ENCODE assay signal across 8 cellular contexts in genomic region chr21:45292399-45293213, GRCh38. TPM values are rescaled to one million over a fixed set of nuclear protein-coding genes. Genes with fewer than 3 reads are reported as not detected.
DNase-seq lines count a peak whose midpoint lies in the region; ATAC-seq and TF ChIP-seq lines count a peak whose summit lies in the region.

No MANE protein-coding gene starts in this region.

- no peaks in the 10 kb centered on the region for H3K27me3 Mint-ChIP-seq in CD8-positive, alpha-beta T cell (ENCODE audit: low read depth)
- peaks cover 4% of the 10 kb centered on the region for H3K27me3 Mint-ChIP-seq in activated CD8-positive, alpha-beta memory T cell treated with anti-CD3 and anti-CD28 coated beads, Interleukin-2, amount 10 ng/mL, durations not matched to agents 7 days and 5 days

- peak overlapping the region; percentile 25 for H3K4me3 ChIP-seq in CD8-positive, alpha-beta T cell (ENCODE audit: low read depth, low read length)
- H3K4me3 ChIP-seq in NT2/D1 (ENCODE audit: insufficient read length, low read depth), result no peak overlapping the region
- peak overlapping the region; percentile 32 for H3K4me3 ChIP-seq in effector memory CD4-positive, alpha-beta T cell (ENCODE audit: insufficient read depth, low read depth, low read length, poor library complexity, severe bottlenecking)
- H3K4me3 ChIP-seq in mesodermal cell (ENCODE audit: extremely low read depth, insufficient read depth, low read length, poor library complexity, severe bottlenecking), result no peak overlapping the region

- peak; percentile 93 for TF ChIP-seq CTCF in CD8-positive, alpha-beta T cell (IDR thresholded peaks at IDR 0.05)

- H3K27me3 ChIP-seq in CD8-positive, alpha-beta T cell (ENCODE audit: insufficient read depth, low read length), result no peaks in the 10 kb centered on the region
- no peaks in the 10 kb centered on the region for H3K27me3 ChIP-seq in NT2/D1 (ENCODE audit: insufficient read depth, insufficient read length)
- H3K27me3 ChIP-seq in effector memory CD4-positive, alpha-beta T cell (replicated peaks; ENCODE audit: control insufficient read depth, insufficient read depth, low read length, poor library complexity, severe bottlenecking), result no peaks in the 10 kb centered on the region

- peak overlapping the region; percentile 32 for H3K4me3 Mint-ChIP-seq in CD8-positive, alpha-beta T cell
- no peak overlapping the region for H3K4me3 Mint-ChIP-seq in activated CD8-positive, alpha-beta memory T cell treated with anti-CD3 and anti-CD28 coated beads, Interleukin-2, amount 10 ng/mL, durations not matched to agents 7 days and 5 days

- WGBS in mesodermal cell (ENCODE audit: insufficient coverage in 2 of 2), 2 experiments, result 26 to 34% methylated on average over 20 to 22 of the region's 24 CpGs

- H3K36me3 ChIP-seq in CD8-positive, alpha-beta T cell (ENCODE audit: insufficient read depth, low read length), result no peaks in the 10 kb centered on the region
- H3K36me3 ChIP-seq in NT2/D1 (ENCODE audit: insufficient read depth, insufficient read length, low read length) (peaks cover 60% of the 10 kb centered on the region), mesodermal cell (ENCODE audit: control insufficient read depth, insufficient read depth, low read length) (peaks cover 19% of the 10 kb centered on the region)
- no peaks in the 10 kb centered on the region for H3K36me3 ChIP-seq in effector memory CD4-positive, alpha-beta T cell (ENCODE audit: control insufficient read depth, insufficient read depth, low read length)

- H3K9ac ChIP-seq in NT2/D1 (ENCODE audit: insufficient read length, low read depth), result peak overlapping the region; percentile 76

- H3K27ac ChIP-seq in CD8-positive, alpha-beta T cell (ENCODE audit: low read depth, low read length), result peak overlapping the region; percentile 34
- no peak overlapping the region for H3K27ac ChIP-seq in effector memory CD4-positive, alpha-beta T cell (ENCODE audit: insufficient read depth, low read length, poor library complexity, severe bottlenecking)
- peak overlapping the region; percentile 41 for H3K27ac ChIP-seq in mesodermal cell (ENCODE audit: low read depth, low read length, severe bottlenecking)

- intact Hi-C loops in CD8-positive, alpha-beta T cell (cut with DNase I, micrococcal nuclease), result loop anchor here (1.0 to 5.0 kb wide), 8 partner anchors 140 to 631 kb away; no protein-coding TSS in a partner anchor

- H3K27ac Mint-ChIP-seq in CD8-positive, alpha-beta T cell, result peak overlapping the region; percentile 49
- H3K27ac Mint-ChIP-seq in activated CD8-positive, alpha-beta memory T cell treated with anti-CD3 and anti-CD28 coated beads, Interleukin-2, amount 10 ng/mL, durations not matched to agents 7 days and 5 days, result no peak overlapping the region

- peak; percentile 51 to 85 (median 71) for DNase-seq in CD8-positive, alpha-beta T cell
- peak; percentile 34 for DNase-seq in HS-27A (ENCODE audit: low read depth)
- DNase-seq in NT2/D1 (ENCODE audit: low read depth, low spot score), result peak; percentile 86
- DNase-seq in activated CD8-positive, alpha-beta memory T cell treated with anti-CD3 and anti-CD28 coated beads, Interleukin-2, amount 10 ng/mL, durations not matched to agents 7 days and 5 days, result peak; percentile 78
- peak; percentile 47 to 51 (median 49) for DNase-seq in effector memory CD4-positive, alpha-beta T cell
- DNase-seq in stimulated activated CD8-positive, alpha-beta memory T cell treated with anti-CD3 and anti-CD28 coated beads, Interleukin-12 subunit alpha, Interleukin-12 subunit beta, amount 100 ng/mL, for 4 hours (ENCODE audit: low read depth), result peak; percentile 55
- no peak for DNase-seq in NK-92 treated with Interleukin-12 subunit alpha and Interleukin-12 subunit beta, amount 100 ng/mL, for 24 hours (lab: John Stamatoyannopoulos, UW)

- CTCF ChIA-PET in CD8-positive, alpha-beta T cell (lab: Charles Lee), result interaction anchor here (0.6 to 6.4 kb wide), 10 partner anchors 25 to 529 kb away, joined by 3 to 38 read pairs (median 6); no protein-coding TSS in a partner anchor
- CTCF ChIA-PET in activated CD8-positive, alpha-beta memory T cell treated with anti-CD3 and anti-CD28 coated beads, Interleukin-2, amount 10 ng/mL, durations not matched to agents 7 days and 5 days (lab: Charles Lee), result interaction anchor here (0.6 to 2.1 kb wide), 17 partner anchors 9 to 527 kb away, joined by 3 to 21 read pairs (median 3); no protein-coding TSS in a partner anchor

- no peaks in the 10 kb centered on the region for H3K9me3 Mint-ChIP-seq in CD8-positive, alpha-beta T cell
- no peaks in the 10 kb centered on the region for H3K9me3 Mint-ChIP-seq in activated CD8-positive, alpha-beta memory T cell treated with anti-CD3 and anti-CD28 coated beads, Interleukin-2, amount 10 ng/mL, durations not matched to agents 7 days and 5 days (ENCODE audit: low read depth)

- peak; percentile 57 for ATAC-seq in CD8-positive, alpha-beta T cell
- peak; percentile 52 for ATAC-seq in activated CD8-positive, alpha-beta memory T cell treated with anti-CD3 and anti-CD28 coated beads, Interleukin-2, amount 10 ng/mL, durations not matched to agents 7 days and 5 days

- peaks cover 23% of the 10 kb centered on the region for H3K4me1 ChIP-seq in CD8-positive, alpha-beta T cell (ENCODE audit: insufficient read depth, low read length)
- H3K4me1 ChIP-seq in NT2/D1 (ENCODE audit: insufficient read depth, insufficient read length) (peaks cover 41% of the 10 kb centered on the region), mesodermal cell (ENCODE audit: control insufficient read depth, insufficient read depth, low read length, poor library complexity, severe bottlenecking) (peaks cover 51% of the 10 kb centered on the region)
- H3K4me1 ChIP-seq in effector memory CD4-positive, alpha-beta T cell (ENCODE audit: control insufficient read depth, insufficient read depth, low read length, poor library complexity, severe bottlenecking), result peaks cover 20% of the 10 kb centered on the region

- H3K36me3 Mint-ChIP-seq in CD8-positive, alpha-beta T cell, result no peaks in the 10 kb centered on the region
- H3K36me3 Mint-ChIP-seq in activated CD8-positive, alpha-beta memory T cell treated with anti-CD3 and anti-CD28 coated beads, Interleukin-2, amount 10 ng/mL, durations not matched to agents 7 days and 5 days, result no peaks in the 10 kb centered on the region

- H3K9me3 ChIP-seq in CD8-positive, alpha-beta T cell (ENCODE audit: low read length), result no peaks in the 10 kb centered on the region
- H3K9me3 ChIP-seq in NT2/D1 (ENCODE audit: insufficient read depth, low read length) (peaks cover 12% of the 10 kb centered on the region), mesodermal cell (ENCODE audit: control insufficient read depth, low read length) (peaks cover 4% of the 10 kb centered on the region)
- no peaks in the 10 kb centered on the region for H3K9me3 ChIP-seq in effector memory CD4-positive, alpha-beta T cell (ENCODE audit: control insufficient read depth, low read length)

- POLR2A ChIA-PET in CD8-positive, alpha-beta T cell (lab: Charles Lee), result interaction anchor here (1.3 kb wide), 1 partner anchor 30 kb away, joined by 3 read pairs; no protein-coding TSS in a partner anchor

- H3K4me1 Mint-ChIP-seq in CD8-positive, alpha-beta T cell (ENCODE audit: low read depth), result peaks cover 30% of the 10 kb centered on the region
- H3K4me1 Mint-ChIP-seq in activated CD8-positive, alpha-beta memory T cell treated with anti-CD3 and anti-CD28 coated beads, Interleukin-2, amount 10 ng/mL, durations not matched to agents 7 days and 5 days, result peaks cover 13% of the 10 kb centered on the region

RNA-seq across cellular contexts. Expression of gene POFUT2, which starts 4.9 kb away (rescaled TPM):
- total RNA-seq in CD8-positive, alpha-beta T cell, result 10 to 100 TPM; 54.7 to 56.7 TPM
- total RNA-seq in activated CD8-positive, alpha-beta memory T cell treated with anti-CD3 and anti-CD28 coated beads, Interleukin-2, amount 10 ng/mL, durations not matched to agents 7 days and 5 days, result 10 to 100 TPM; 16.4 to 19.5 TPM
- polyA plus RNA-seq in mesodermal cell (2013, experiment 1 of 2), result 72.3 TPM
- 59.6 TPM for polyA plus RNA-seq in mesodermal cell (2013, experiment 2 of 2)

Comparison
In these comparisons a context has a peak if more than half of its experiments do, and no peak if none do; other contexts are left out.
1. H3K4me3 ChIP-seq: peak in CD8-positive, alpha-beta T cell (single experiment) and effector memory CD4-positive, alpha-beta T cell (single experiment); none in NT2/D1 (single experiment) and mesodermal cell (single experiment).